ENCODE assay signal across 26 cellular contexts in the genomic region with DNA sequence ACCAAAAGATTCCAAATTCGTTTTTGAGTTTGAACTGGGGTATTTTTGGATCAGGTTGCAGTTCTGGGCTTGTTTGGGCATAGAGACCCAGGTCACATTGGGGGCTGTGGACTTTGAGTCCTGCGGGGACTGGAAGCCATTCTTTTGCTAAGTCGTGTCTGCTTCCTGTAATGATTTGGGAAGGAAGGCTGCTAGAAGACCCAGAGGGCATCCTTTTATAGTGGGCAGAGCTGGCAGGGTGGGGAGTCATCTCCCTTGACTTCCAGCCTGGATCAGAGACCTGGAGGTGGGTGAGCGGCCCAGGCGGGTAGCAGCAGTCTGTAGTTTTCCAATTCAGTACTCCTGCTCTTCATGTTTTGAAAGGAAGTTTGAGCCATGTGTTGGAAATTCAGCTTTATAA. TPM values are rescaled to one million over a fixed set of nuclear protein-coding genes. Genes with fewer than 3 reads are reported as not detected.
A peak's percentile ranks its signal among the peaks of the same experiment; 100 is the strongest.
DNase-seq lines count a peak whose midpoint lies in the region; ATAC-seq and TF ChIP-seq lines count a peak whose summit lies in the region.
"Had no signal": no experiment of that assay in that cellular context is flagged by ENCODE, and none has a peak within 500 bp of the region (broad histone marks: within the 10 kb centered on the region; RNA-seq: fewer than 3 reads in every experiment).

No MANE protein-coding gene starts in this region.

- H3K4me3 ChIP-seq in esophagus muscularis mucosa (no peak overlapping the region), body of pancreas (no peak overlapping the region)
- H3K4me3 ChIP-seq: Peyer's patch, thyroid gland had no signal

- peaks cover 22% of the 10 kb centered on the region for H3K4me1 Mint-ChIP-seq in progenitor cell of endocrine pancreas (ENCODE audit: low read depth)
- peaks cover 11 to 21% (median 20%) of the 10 kb centered on the region in 3 donors for H3K4me1 Mint-ChIP-seq in T-cell

- ATAC-seq in T-cell (replicated peaks in 1 of 4) (no peak), body of pancreas (no peak)
- ATAC-seq: left lobe of liver had no signal

- H3K27me3 ChIP-seq in esophagus muscularis mucosa (no peaks in the 10 kb centered on the region), body of pancreas (no peaks in the 10 kb centered on the region)
- H3K27me3 ChIP-seq: dorsolateral prefrontal cortex, Peyer's patch, sigmoid colon, thyroid gland had no signal

- H3K4me3 Mint-ChIP-seq in progenitor cell of endocrine pancreas (ENCODE audit: low read depth) (no peak overlapping the region), T-cell (no peak overlapping the region)
- H3K4me3 Mint-ChIP-seq: activated T-helper 1 cell treated with anti-CD3 and anti-CD28 coated beads, Interleukin-12 subunit alpha, Interleukin-12 subunit beta, Interleukin-2, Interleukin-4 antibody, amounts not matched to agents 30 ng/mL and 10 ng/mL and 1 ng/mL, durations not matched to agents 14 hours and 24 hours and 36 hours; stimulated activated naive CD8-positive, alpha-beta T cell treated with anti-CD3 and anti-CD28 coated beads, Interleukin-15, Interleukin-2, amounts not matched to agents 100 ng/mL and 50 ng/mL, for 24 hours; T-helper 1 cell treated with Interleukin-12 subunit alpha and Interleukin-12 subunit beta and Interleukin-4 antibody, amounts not matched to agents 30 μg/mL and 1 μg/mL, for 36 hours had no signal

- H3K27ac ChIP-seq in esophagus muscularis mucosa (replicated peaks in 1 of 4): no peak overlapping the region
- peak overlapping the region in 2 of 4 donors; percentile 41 to 47 for H3K27ac ChIP-seq in body of pancreas
- H3K27ac ChIP-seq: dorsolateral prefrontal cortex had no signal

- H3K4me1 ChIP-seq in esophagus muscularis mucosa (peaks cover 18 to 32% (median 21%) of the 10 kb centered on the region in 4 donors), body of pancreas (peaks cover 18% of the 10 kb centered on the region)

- TF ChIP-seq POLR2A in esophagus muscularis mucosa (IDR thresholded peaks at IDR 0.05; ENCODE audit: low read depth): no peak
- TF ChIP-seq POLR2A in body of pancreas (IDR thresholded peaks at IDR 0.05): no peak

- H3K36me3 Mint-ChIP-seq in progenitor cell of endocrine pancreas (ENCODE audit: insufficient read depth) (peaks cover 42% of the 10 kb centered on the region), T-cell (no peaks in the 10 kb centered on the region)
- H3K36me3 Mint-ChIP-seq: CD8-positive, alpha-beta memory T cell had no signal

- TF ChIP-seq EP300 in esophagus muscularis mucosa (IDR thresholded peaks at IDR 0.05): no peak

- H3K9me3 Mint-ChIP-seq in progenitor cell of endocrine pancreas (ENCODE audit: low read depth): peaks cover 22% of the 10 kb centered on the region
- H3K9me3 Mint-ChIP-seq in T-cell: peaks cover 0 to 3% (median 0%) of the 10 kb centered on the region in 3 donors
- H3K9me3 Mint-ChIP-seq: stimulated activated naive CD8-positive, alpha-beta T cell treated with anti-CD3 and anti-CD28 coated beads, Interleukin-15, Interleukin-2, amounts not matched to agents 100 ng/mL and 50 ng/mL, for 24 hours had no signal

- H3K27me3 Mint-ChIP-seq in progenitor cell of endocrine pancreas (no peaks in the 10 kb centered on the region), T-cell (no peaks in the 10 kb centered on the region)
- H3K27me3 Mint-ChIP-seq: stimulated activated naive CD8-positive, alpha-beta T cell treated with anti-CD3 and anti-CD28 coated beads, Interleukin-15, Interleukin-2, amounts not matched to agents 100 ng/mL and 50 ng/mL, for 24 hours had no signal

- H3K9me3 ChIP-seq in esophagus muscularis mucosa: no peaks in the 10 kb centered on the region
- H3K9me3 ChIP-seq in body of pancreas: no peaks in the 10 kb centered on the region
- H3K9me3 ChIP-seq: Peyer's patch, thyroid gland had no signal

- TF ChIP-seq CTCF in esophagus muscularis mucosa (IDR thresholded peaks at IDR 0.05) (no peak), progenitor cell of endocrine pancreas (IDR thresholded peaks at IDR 0.05; ENCODE audit: unreplicated experiment) (no peak), body of pancreas (IDR thresholded peaks at IDR 0.05) (no peak)

- POLR2A ChIA-PET in T-cell (lab: Charles Lee): no interaction called here

- H3K27ac Mint-ChIP-seq in progenitor cell of endocrine pancreas: peak overlapping the region; percentile 54
- peak overlapping the region in 1 of 2 donors; percentile 29 for H3K27ac Mint-ChIP-seq in T-cell
- H3K27ac Mint-ChIP-seq: activated T-helper 1 cell treated with anti-CD3 and anti-CD28 coated beads, Interleukin-12 subunit alpha, Interleukin-12 subunit beta, Interleukin-2, Interleukin-4 antibody, amounts not matched to agents 30 ng/mL and 10 ng/mL and 1 ng/mL, durations not matched to agents 14 hours and 24 hours and 36 hours; stimulated activated naive CD8-positive, alpha-beta T cell treated with anti-CD3 and anti-CD28 coated beads, Interleukin-15, Interleukin-2, amounts not matched to agents 100 ng/mL and 50 ng/mL, for 24 hours had no signal

- H3K36me3 ChIP-seq in esophagus muscularis mucosa (no peaks in the 10 kb centered on the region), body of pancreas (replicated peaks in 1 of 2; ENCODE audit: insufficient read depth in 1 of 2, low read depth in 2 of 2) (no peaks in the 10 kb centered on the region)
- H3K36me3 ChIP-seq: Peyer's patch, sigmoid colon, thyroid gland had no signal

- intact Hi-C loops in esophagus muscularis mucosa (cut with DNase I): no loop called here
- intact Hi-C loops in body of pancreas (cut with DNase I): no loop called here

- DNase-seq in ELF-1 (ENCODE audit: low read depth, low spot score) (peak; percentile 34), RPMI7951 (ENCODE audit: low read depth) (peak; percentile 53), esophagus muscularis mucosa (ENCODE audit: extremely low spot score) (peak; percentile 17), progenitor cell of endocrine pancreas (ENCODE audit: low spot score, unreplicated experiment) (no peak), T-cell (no peak), body of pancreas (no peak), GDM1 (lab: John Stamatoyannopoulos, UW) (no peak)
- DNase-seq: activated CD4-positive, alpha-beta T cell treated with anti-CD3 and anti-CD28 coated beads for 48 hours; activated naive CD4-positive, alpha-beta T cell treated with anti-CD3 and anti-CD28 coated beads, Interleukin-2, amount 50 U/mL, for 16 hours; aorta; caudate nucleus; CD8-positive, alpha-beta memory T cell; dorsolateral prefrontal cortex; H7; Karpas-422; midbrain; NCI-H2171 treated with DMSO at 0.1 percent for 48 hours; NCI-H524 treated with DMSO at 0.1 percent for 48 hours; Peyer's patch; sigmoid colon; stimulated activated CD4-positive, alpha-beta T cell treated with anti-CD3 and anti-CD28 coated beads, Interleukin-15, amount 100 ng/mL, for 24 hours; thyroid gland had no signal

- CTCF ChIA-PET in T-cell (lab: Charles Lee): no interaction called here

- 76% methylated on average over 5 of the region's 5 CpGs for WGBS in esophagus muscularis mucosa
- WGBS in body of pancreas, 2 donors: 74 to 80% methylated on average over 5 of the region's 5 CpGs

RNA-seq across cellular contexts. Expression of a gene that starts 11.3 kb away (rescaled TPM):
- 2.7 and 2.9 TPM in 2 replicates for total RNA-seq in RPMI7951 (2014; rRNA removed; shearing (Covaris generic))
- total RNA-seq in esophagus muscularis mucosa (1 to 10 TPM; 1.2 to 4.5 (median 2.6) TPM), progenitor cell of endocrine pancreas (75.3 and 85.8 TPM in 2 replicates), T-cell (1 to 10 TPM in 3 of 5 donors, under 1 TPM in 2; 0.73 to 3.0 (median 1.4) TPM), body of pancreas (10 to 100 TPM; 11.9 to 17.1 TPM)

Comparison
In these comparisons a context has a peak if more than half of its experiments do, and no peak if none do; other contexts are left out.
1. DNase-seq: peak in ELF-1 (single experiment), RPMI7951 (single experiment) and esophagus muscularis mucosa (single experiment); none in progenitor cell of endocrine pancreas (single experiment), T-cell (0 of 34), body of pancreas (0 of 4) and GDM1 (single experiment).